ENCODE assay signal across 23 cellular contexts in the genomic region with DNA sequence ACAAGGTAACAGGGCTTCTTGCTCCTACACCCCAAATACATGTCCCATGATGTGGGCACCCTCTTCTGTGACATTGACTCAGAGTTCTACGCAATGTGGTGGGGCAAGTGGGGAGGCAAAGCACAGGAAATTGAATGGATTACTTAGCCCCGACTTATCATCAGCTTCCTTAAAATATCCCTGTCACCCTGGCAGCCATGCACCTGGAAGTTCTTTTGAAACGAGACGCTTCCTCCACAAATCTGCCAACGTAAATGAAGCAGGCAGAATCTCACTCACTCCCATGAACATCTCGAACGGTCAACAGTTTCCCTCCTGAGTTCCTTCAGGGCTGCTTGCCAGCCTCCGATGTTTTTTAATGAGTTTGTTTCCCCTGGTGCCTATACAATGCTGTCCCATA.
"Had no signal": no experiment of that assay in that cellular context is flagged by ENCODE, and none has a peak within 500 bp of the region (broad histone marks: within the 10 kb centered on the region; RNA-seq: fewer than 3 reads in every experiment).

No MANE protein-coding gene starts in this region.

- H3K36me3 ChIP-seq: cardiac muscle cell, right lobe of liver, tibial artery had no signal

- H3K79me2 ChIP-seq: parathyroid adenoma had no signal

- H3K9ac ChIP-seq: parathyroid adenoma had no signal

- ATAC-seq: activated CD8-positive, alpha-beta memory T cell treated with anti-CD3 and anti-CD28 coated beads, Interleukin-2, amount 10 ng/mL, durations not matched to agents 7 days and 5 days; activated CD8-positive, alpha-beta T cell treated with anti-CD3 and anti-CD28 coated beads for 36 hours; activated naive CD8-positive, alpha-beta T cell treated with anti-CD3 and anti-CD28 coated beads, Interleukin-2, amount 50 U/mL, for 24 hours; esophagus mucosa; left ventricle myocardium superior; right lobe of liver; stimulated activated effector memory CD8-positive, alpha-beta T cell treated with anti-CD3 and anti-CD28 coated beads, Interleukin-12 subunit alpha, Interleukin-12 subunit beta, amount 100 ng/mL, for 72 hours; stimulated activated naive CD8-positive, alpha-beta T cell treated with anti-CD3 and anti-CD28 coated beads, Interleukin-15, amount 100 ng/mL, for 72 hours had no signal

- H3K4me1 ChIP-seq: parathyroid adenoma, right lobe of liver, tibial artery had no signal

- DNase-seq: activated CD4-positive, alpha-beta T cell treated with anti-CD3 and anti-CD28 coated beads, Interleukin-2, amount 10 ng/mL, durations not matched to agents 7 days and 5 days; activated CD4-positive, CD25-positive, alpha-beta regulatory T cell treated with anti-CD3 and anti-CD28 coated beads, Interleukin-2, amount 50 U/mL, for 72 hours; activated CD8-positive, alpha-beta memory T cell treated with anti-CD3 and anti-CD28 coated beads, Interleukin-2, amount 10 ng/mL, durations not matched to agents 7 days and 5 days; activated CD8-positive, alpha-beta T cell treated with anti-CD3 and anti-CD28 coated beads for 36 hours; activated gamma-delta T cell; activated naive CD4-positive, alpha-beta T cell treated with anti-CD3 and anti-CD28 coated beads, Interleukin-2, amount 50 U/mL, for 16 hours; activated naive CD8-positive, alpha-beta T cell treated with anti-CD3 and anti-CD28 coated beads, Interleukin-2, amount 50 U/mL, for 24 hours; activated T-cell treated with anti-CD3 and anti-CD28 coated beads for 4 hours; effector CD8-positive, alpha-beta T cell; foreskin melanocyte; glutamatergic neuron; hippocampal formation; left ventricle myocardium superior; right lobe of liver; stimulated activated CD4-positive, alpha-beta T cell treated with anti-CD3 and anti-CD28 coated beads, Interleukin-2, amount 100 ng/mL, for 24 hours; stimulated activated naive CD8-positive, alpha-beta T cell treated with anti-CD3 and anti-CD28 coated beads, Interleukin-15, amount 100 ng/mL, for 72 hours; tibial artery; WERI-Rb-1 had no signal

- H3K4me3 ChIP-seq: cardiac muscle cell, right lobe of liver, skin epidermis, tibial artery had no signal

- H3K27me3 ChIP-seq: cardiac muscle cell, right lobe of liver, tibial artery had no signal

- H3K9me3 ChIP-seq: right lobe of liver, tibial artery had no signal

- H3K27ac ChIP-seq: cardiac muscle cell, parathyroid adenoma, right lobe of liver, skin epidermis, tibial artery, WERI-Rb-1 had no signal

- H2AFZ ChIP-seq: parathyroid adenoma had no signal
